Comparison of ENCODE assay signal across 8 cellular contexts in genomic region chr12:122886851-122887816, GRCh38. TPM values are rescaled to one million over a fixed set of nuclear protein-coding genes. Genes with fewer than 3 reads are reported as not detected.
DNase-seq lines count a peak whose midpoint lies in the region; ATAC-seq and TF ChIP-seq lines count a peak whose summit lies in the region.

No MANE protein-coding gene starts in this region.

- H3K4me3 ChIP-seq in colonic mucosa = no peak overlapping the region
- H3K4me3 ChIP-seq in neutrophil (ENCODE audit: low read depth in 1 of 2, low read length in 1 of 2) = peak overlapping the region; percentile 65 to 66

- H3K9me3 ChIP-seq in colonic mucosa (no peaks in the 10 kb centered on the region), neutrophil (no peaks in the 10 kb centered on the region)

- H3K27me3 ChIP-seq in colonic mucosa (no peaks in the 10 kb centered on the region), neutrophil (no peaks in the 10 kb centered on the region)

- peak overlapping the region; percentile 88 for H3K27ac ChIP-seq in colonic mucosa
- peak overlapping the region; percentile 98 for H3K27ac ChIP-seq in neutrophil

- DNase-seq in A172 (ENCODE audit: low spot score) (peak; percentile 83), RKO (ENCODE audit: low spot score) (peak; percentile 70), colonic mucosa (no peak), KBM-7 (no peak), globus pallidus (ENCODE audit: low spot score) (no peak)

- no peaks in the 10 kb centered on the region for H3K36me3 ChIP-seq in colonic mucosa
- H3K36me3 ChIP-seq in neutrophil = no peaks in the 10 kb centered on the region

- in situ Hi-C loops in KBM-7 (cut with MboI; ENCODE audit: low pct_unique_long_range_greater_than_20kb, low sequenced_read_pairs) = no loop called here

- H3K4me1 ChIP-seq in colonic mucosa (peaks cover 21% of the 10 kb centered on the region), neutrophil (ENCODE audit: control insufficient read depth in 1 of 2, insufficient read depth in 1 of 2, low read depth in 1 of 2, low read length in 1 of 2) (peaks cover 93 to 95% of the 10 kb centered on the region in 2 experiments)

- H3K9ac ChIP-seq in colonic mucosa (ENCODE audit: low read depth in 2 of 2, low read length in 2 of 2) = peak overlapping the region; percentile 13 to 90

- TF ChIP-seq CTCF in colonic mucosa (IDR thresholded peaks at IDR 0.05) (no peak), neutrophil (IDR thresholded peaks at IDR 0.05) (no peak)

- peak; percentile 83 for ATAC-seq in GM18870 (IDR thresholded peaks at IDR 0.05; ENCODE audit: unreplicated experiment)
- peak; percentile 58 for ATAC-seq in HG03097 (IDR thresholded peaks at IDR 0.05; ENCODE audit: low FRiP score, unreplicated experiment)

- intact Hi-C loops in colonic mucosa (cut with DNase I) = no loop called here

RNA-seq across cellular contexts. Expression of gene VPS37B, which starts 8.8 kb away (rescaled TPM):
- 19.2 and 23.9 TPM in 2 replicates for total RNA-seq in A172 (2014; rRNA removed; shearing (Covaris generic))
- 10 to 100 TPM; 64.8 to 73.5 TPM for total RNA-seq in colonic mucosa

RNA-seq across cellular contexts. Expression of gene HIP1R, which starts 51.9 kb away (rescaled TPM):
- 19.1 and 22.4 TPM in 2 replicates for total RNA-seq in A172 (2014; rRNA removed; shearing (Covaris generic))
- total RNA-seq in colonic mucosa = 10 to 100 TPM; 42.6 to 74.2 TPM

Comparison
In these comparisons a context has a peak if more than half of its experiments do, and no peak if none do; other contexts are left out.
1. DNase-seq: peak in A172 (single experiment) and RKO (single experiment); none in colonic mucosa (single experiment), KBM-7 (single experiment) and globus pallidus (single experiment).